In genomic region chr18:79540161-79540913, GRCh38 we compare ENCODE assay signal across 18 cellular contexts.
DNase-seq lines count a peak whose midpoint lies in the region; ATAC-seq and TF ChIP-seq lines count a peak whose summit lies in the region.
"Had no signal": no experiment of that assay in that cellular context is flagged by ENCODE, and none has a peak within 500 bp of the region (broad histone marks: within the 10 kb centered on the region; RNA-seq: fewer than 3 reads in every experiment).

No MANE protein-coding gene starts in this region.

- no peaks in the 10 kb centered on the region for H3K36me3 ChIP-seq in mammary epithelial cell (ENCODE audit: insufficient read depth, low read length)
- H3K36me3 ChIP-seq: BE2C, left ventricle myocardium inferior, transverse colon had no signal

- H3K27me3 ChIP-seq in H9 (ENCODE audit: insufficient read depth, low read length) (no peaks in the 10 kb centered on the region), mammary epithelial cell (ENCODE audit: insufficient read depth, low read length) (no peaks in the 10 kb centered on the region)
- H3K27me3 ChIP-seq: BE2C, transverse colon had no signal

- no peak overlapping the region; a peak in 1 of 7 replicates for H3K27ac Mint-ChIP-seq in H9
- H3K27ac Mint-ChIP-seq: effector memory CD8-positive, alpha-beta T cell had no signal

- H3K23ac ChIP-seq in H9 (ENCODE audit: insufficient read length, low read depth, low read length), result no peak overlapping the region

- H3K56ac ChIP-seq in H9 (ENCODE audit: insufficient read length, low read depth, low read length), result no peak overlapping the region

- H3K23me2 ChIP-seq in H9 (ENCODE audit: insufficient read length, low read depth, low read length, poor library complexity, severe bottlenecking), result no peaks in the 10 kb centered on the region

- DNase-seq in H9 (peak; percentile 12), mammary epithelial cell (peak; percentile 9), inferior parietal cortex (ENCODE audit: extremely low spot score) (peak; percentile 26), foreskin fibroblast (no peak), NCI-H2196 (lab: John Stamatoyannopoulos, UW; ENCODE audit: unreplicated experiment) (no peak)
- no peak for DNase-seq in central memory CD4-positive, alpha-beta T cell
- DNase-seq: activated CD4-positive, alpha-beta T cell treated with anti-CD3 and anti-CD28 coated beads, Interleukin-2, amount 50 U/mL, for 4 hours; activated T-cell treated with anti-CD3 and anti-CD28 coated beads, Interleukin-2, amount 50 U/mL, for 1 hour; BE2C; effector memory CD8-positive, alpha-beta T cell; left ventricle myocardium inferior; NCI-H2171 treated with DMSO at 0.1 percent for 48 hours; transverse colon had no signal

- no peak overlapping the region for H4K8ac ChIP-seq in H9 (replicated peaks; ENCODE audit: insufficient read length, low read depth, low read length)

- no peak overlapping the region for H3K4me3 ChIP-seq in mammary epithelial cell (replicated peaks in 1 of 3; ENCODE audit: insufficient read depth in 1 of 3, low read depth in 2 of 3, low read length in 3 of 3)
- no peak overlapping the region for H3K4me3 ChIP-seq in skin epidermis
- H3K4me3 ChIP-seq in foreskin fibroblast (ENCODE audit: low read depth in 1 of 2, low read length in 2 of 2), result no peak overlapping the region
- H3K4me3 ChIP-seq: left ventricle myocardium inferior, transverse colon had no signal

- H3K79me2 ChIP-seq in H9 (ENCODE audit: insufficient read depth, low read length) (no peaks in the 10 kb centered on the region), mammary epithelial cell (ENCODE audit: insufficient read depth, low read length) (no peaks in the 10 kb centered on the region)
- H3K79me2 ChIP-seq: parathyroid adenoma had no signal

- H3K4me1 ChIP-seq in H9 (ENCODE audit: insufficient read depth, low read length), result no peaks in the 10 kb centered on the region
- H3K4me1 ChIP-seq in mammary epithelial cell (ENCODE audit: insufficient read depth, low read length), result no peaks in the 10 kb centered on the region
- H3K4me1 ChIP-seq: BE2C, parathyroid adenoma, transverse colon had no signal

- H3K4me2 ChIP-seq in H9 (ENCODE audit: insufficient read depth, insufficient read length, low read length) (no peak overlapping the region), mammary epithelial cell (ENCODE audit: insufficient read depth, low read depth, low read length) (no peak overlapping the region)
- H3K4me2 ChIP-seq: KMS-11 had no signal

- no peak overlapping the region for H2AK5ac ChIP-seq in H9 (ENCODE audit: insufficient read length, low read length)

- H3K18ac ChIP-seq in H9 (ENCODE audit: insufficient read length, low read depth, low read length), result no peak overlapping the region

- CTCF ChIA-PET in mammary epithelial cell (lab: Charles Lee; ENCODE audit: low non-redundant PET), result interaction anchor here (0.6 kb wide), 1 partner anchor 159 kb away, joined by 3 read pairs; no protein-coding TSS in a partner anchor

- H3K79me1 ChIP-seq in H9 (ENCODE audit: insufficient read depth, low read depth, low read length, poor library complexity, severe bottlenecking), result no peaks in the 10 kb centered on the region

- no peaks in the 10 kb centered on the region for H3K4me1 Mint-ChIP-seq in H9

- no peak overlapping the region for H2BK120ac ChIP-seq in H9 (ENCODE audit: low read depth, low read length, poor library complexity, severe bottlenecking)

- H3K14ac ChIP-seq in H9 (ENCODE audit: insufficient read depth, low read length), result no peak overlapping the region

- no peak overlapping the region for H2BK12ac ChIP-seq in H9 (ENCODE audit: insufficient read length, low read depth, low read length)

- no peak overlapping the region for H3K27ac ChIP-seq in H9 (ENCODE audit: insufficient read length, low read depth, low read length)
- H3K27ac ChIP-seq in mammary epithelial cell (ENCODE audit: insufficient read depth, low read depth, low read length), result no peak overlapping the region
- H3K27ac ChIP-seq in skin epidermis, result peak overlapping the region in 18 of 21 experiments; percentile 9 to 78 (median 66)
- H3K27ac ChIP-seq: KMS-11, left ventricle myocardium inferior, parathyroid adenoma, transverse colon had no signal

- H2AFZ ChIP-seq in H9 (ENCODE audit: low read length) (no peak overlapping the region), mammary epithelial cell (ENCODE audit: low read depth, low read length) (no peak overlapping the region)
- H2AFZ ChIP-seq: parathyroid adenoma had no signal

- H4K20me1 ChIP-seq in H9 (ENCODE audit: control insufficient read depth, insufficient read depth, insufficient read length), result no peaks in the 10 kb centered on the region
- H4K20me1 ChIP-seq in mammary epithelial cell (ENCODE audit: insufficient read depth, low read length), result no peaks in the 10 kb centered on the region

- H3K4ac ChIP-seq in H9 (ENCODE audit: low read depth, low read length), result no peak overlapping the region

- in situ Hi-C loops in mammary epithelial cell (cut with MboI; ENCODE audit: low sequenced_read_pairs in 2 of 2), result no loop called here

- TF ChIP-seq CTCF in H9 (conservative IDR thresholded peaks at IDR 0.05) (no peak), mammary epithelial cell (conservative IDR thresholded peaks at IDR 0.05 in 1 of 2, IDR thresholded peaks at IDR 0.05 in 1 of 2; ENCODE audit: extremely low read depth in 1 of 2, insufficient read depth in 1 of 2, low read depth in 1 of 2, low read length in 2 of 2) (no peak), foreskin fibroblast (IDR thresholded peaks at IDR 0.05; ENCODE audit: low read depth, low read length) (no peak)

- no peak overlapping the region for H3T11ph ChIP-seq in H9 (ENCODE audit: low read length)

- no TSS peak for BruUV-seq in mammary epithelial cell (replicated peaks; lab: Mats Ljungman, UMichigan)

- H3K9me3 ChIP-seq in H9 (ENCODE audit: control insufficient read depth, low read depth, low read length), result peaks cover 8% of the 10 kb centered on the region
- H3K9me3 ChIP-seq in mammary epithelial cell (replicated peaks; ENCODE audit: insufficient read depth, low read length), result peaks cover 15% of the 10 kb centered on the region
- H3K9me3 ChIP-seq: BE2C had no signal

- H3K9ac ChIP-seq in H9 (ENCODE audit: extremely low read depth, insufficient read length, low read length) (no peak overlapping the region), mammary epithelial cell (ENCODE audit: insufficient read depth, low read length) (no peak overlapping the region)
- H3K9ac ChIP-seq: KMS-11, parathyroid adenoma had no signal

- no peak overlapping the region for H2BK20ac ChIP-seq in H9 (ENCODE audit: low read depth, low read length, poor library complexity, severe bottlenecking)

- peaks cover 25 to 31% of the 10 kb centered on the region in 2 experiments for H3K9me3 Mint-ChIP-seq in H9

- H3K36me3 Mint-ChIP-seq in H9 (ENCODE audit: insufficient read depth in 1 of 3, low read depth in 3 of 3), result peaks cover 4 to 9% (median 5%) of the 10 kb centered on the region in 3 experiments; a peak in 5 of 7 replicates

- dilution Hi-C loops in mammary epithelial cell (cut with HindIII; ENCODE audit: low sequenced_read_pairs), result no loop called here

- no peak overlapping the region for H3K4me3 Mint-ChIP-seq in H9
- H3K4me3 Mint-ChIP-seq: effector memory CD8-positive, alpha-beta T cell had no signal

- peaks cover 28% of the 10 kb centered on the region for H3K27me3 Mint-ChIP-seq in H9 (ENCODE audit: low read depth)

- H4K91ac ChIP-seq in H9 (ENCODE audit: insufficient read length, low read depth, low read length), result no peak overlapping the region

- no CpG with 5 or more reads among the region's 16 CpGs for WGBS in H9 (ENCODE audit: extremely low coverage, insufficient read length, low lambda C conversion rate)
- WGBS in mammary epithelial cell (ENCODE audit: low coverage, missing lambda C conversion rate), result 46% methylated on average over 9 of the region's 16 CpGs

- H2BK15ac ChIP-seq in H9 (ENCODE audit: low read depth, low read length), result no peak overlapping the region

- H4K5ac ChIP-seq in H9 (ENCODE audit: insufficient read length, low read depth, low read length), result no peak overlapping the region

- ATAC-seq in HG03135 (IDR thresholded peaks at IDR 0.05; ENCODE audit: unreplicated experiment), result no peak
- ATAC-seq: effector memory CD8-positive, alpha-beta T cell; Panc1 had no signal

- intact Hi-C loops in mammary epithelial cell (cut with micrococcal nuclease), result no loop called here

- no peak overlapping the region for H2BK5ac ChIP-seq in H9 (ENCODE audit: insufficient read length, low read length)

Comparison
In these comparisons a context has a peak if more than half of its experiments do, and no peak if none do; other contexts are left out.
1. DNase-seq: peak in H9 (single experiment), mammary epithelial cell (single experiment) and inferior parietal cortex (single experiment); none in foreskin fibroblast (0 of 2), NCI-H2196 (single experiment) and central memory CD4-positive, alpha-beta T cell (single experiment).
2. H3K27ac ChIP-seq: peak in skin epidermis (18 of 21); none in H9 (single experiment) and mammary epithelial cell (single experiment).